In the genomic region with DNA sequence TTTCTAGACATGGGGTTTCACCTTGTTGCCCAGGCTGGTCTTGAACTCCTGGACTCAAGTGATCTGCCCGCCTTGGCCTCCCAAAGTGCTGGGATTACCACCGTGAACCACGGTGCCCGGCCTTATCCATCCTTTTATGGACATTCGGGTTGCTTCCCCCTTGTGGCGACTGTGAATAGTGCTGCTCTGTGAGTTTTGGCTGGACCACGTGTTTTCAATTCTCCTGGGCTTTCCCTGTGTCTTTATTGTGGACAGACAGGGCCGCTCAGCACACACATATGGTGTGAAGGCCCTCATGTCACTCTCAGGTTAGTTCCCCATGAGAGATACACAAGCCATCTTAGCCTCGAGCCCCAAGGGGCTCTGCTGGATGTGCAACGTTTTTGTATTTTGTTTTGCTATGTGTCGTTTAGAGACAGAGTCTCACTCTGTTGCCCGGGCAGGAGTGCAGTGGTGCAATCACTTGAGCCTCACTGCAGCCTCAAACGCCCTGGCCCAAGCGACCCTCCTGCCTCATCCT, we compare ENCODE assay signal across 1 cellular context.
TF ChIP-seq lines count a peak whose summit lies in the region.

No MANE protein-coding gene starts in this region.

TF ChIP-seq in K562, 482 proteins besides CTCF, POLR2A, EP300 and RAD21 (continued from another document and continues in another):
- TF ChIP-seq, protein P1, sequence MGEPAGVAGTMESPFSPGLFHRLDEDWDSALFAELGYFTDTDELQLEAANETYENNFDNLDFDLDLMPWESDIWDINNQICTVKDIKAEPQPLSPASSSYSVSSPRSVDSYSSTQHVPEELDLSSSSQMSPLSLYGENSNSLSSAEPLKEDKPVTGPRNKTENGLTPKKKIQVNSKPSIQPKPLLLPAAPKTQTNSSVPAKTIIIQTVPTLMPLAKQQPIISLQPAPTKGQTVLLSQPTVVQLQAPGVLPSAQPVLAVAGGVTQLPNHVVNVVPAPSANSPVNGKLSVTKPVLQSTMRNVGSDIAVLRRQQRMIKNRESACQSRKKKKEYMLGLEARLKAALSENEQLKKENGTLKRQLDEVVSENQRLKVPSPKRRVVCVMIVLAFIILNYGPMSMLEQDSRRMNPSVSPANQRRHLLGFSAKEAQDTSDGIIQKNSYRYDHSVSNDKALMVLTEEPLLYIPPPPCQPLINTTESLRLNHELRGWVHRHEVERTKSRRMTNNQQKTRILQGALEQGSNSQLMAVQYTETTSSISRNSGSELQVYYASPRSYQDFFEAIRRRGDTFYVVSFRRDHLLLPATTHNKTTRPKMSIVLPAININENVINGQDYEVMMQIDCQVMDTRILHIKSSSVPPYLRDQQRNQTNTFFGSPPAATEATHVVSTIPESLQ (CRISPR knock-in tag; IDR thresholded peaks at IDR 0.05): no peak
- no peak for TF ChIP-seq MXI1 (IDR thresholded peaks at IDR 0.05; ENCODE audit: low read depth, low read length)
- peak; percentile 77 for TF ChIP-seq EP400 (IDR thresholded peaks at IDR 0.05)
- no peak for TF ChIP-seq CLOCK (CRISPR knock-in tag; IDR thresholded peaks at IDR 0.05; ENCODE audit: borderline replicate concordance)
- TF ChIP-seq CCAR2 (IDR thresholded peaks at IDR 0.05; ENCODE audit: low read depth, low read length): no peak
- no peak for TF ChIP-seq DMBX1 (CRISPR knock-in tag; IDR thresholded peaks at IDR 0.05; ENCODE audit: borderline replicate concordance)
- TF ChIP-seq SP1 (CRISPR knock-in tag; IDR thresholded peaks at IDR 0.05): no peak
- no peak for TF ChIP-seq BRD4 (IDR thresholded peaks at IDR 0.05)
- no peak for TF ChIP-seq SIN3B (IDR thresholded peaks at IDR 0.05; ENCODE audit: low read depth)
- TF ChIP-seq ATF1 (CRISPR knock-in tag; IDR thresholded peaks at IDR 0.05): no peak
- TF ChIP-seq ATF1 (tag; IDR thresholded peaks at IDR 0.05): 0 out of 2 replicates have a peak, but pooled peaks have one; percentile 21
- no peak for TF ChIP-seq HNRNPLL (IDR thresholded peaks at IDR 0.05; ENCODE audit: low read depth, low read length, poor library complexity, severe bottlenecking)
- TF ChIP-seq SMARCA5 (IDR thresholded peaks at IDR 0.05): no peak
- TF ChIP-seq OTX1 (CRISPR knock-in tag; IDR thresholded peaks at IDR 0.05): no peak
- TF ChIP-seq, protein P2, sequence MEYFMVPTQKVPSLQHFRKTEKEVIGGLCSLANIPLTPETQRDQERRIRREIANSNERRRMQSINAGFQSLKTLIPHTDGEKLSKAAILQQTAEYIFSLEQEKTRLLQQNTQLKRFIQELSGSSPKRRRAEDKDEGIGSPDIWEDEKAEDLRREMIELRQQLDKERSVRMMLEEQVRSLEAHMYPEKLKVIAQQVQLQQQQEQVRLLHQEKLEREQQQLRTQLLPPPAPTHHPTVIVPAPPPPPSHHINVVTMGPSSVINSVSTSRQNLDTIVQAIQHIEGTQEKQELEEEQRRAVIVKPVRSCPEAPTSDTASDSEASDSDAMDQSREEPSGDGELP (CRISPR knock-in tag; IDR thresholded peaks at IDR 0.05; ENCODE audit: borderline replicate concordance): peak; percentile 49; the same call in 1 of the 2 replicates
- no peak for TF ChIP-seq JUND (IDR thresholded peaks at IDR 0.05; ENCODE audit: borderline replicate concordance, low read depth, low read length)
- TF ChIP-seq JUND (tag; IDR thresholded peaks at IDR 0.05; ENCODE audit: borderline replicate concordance, low read depth, low read length): 0 out of 3 replicates have a peak, but pooled peaks have one; percentile 19
- no peak for TF ChIP-seq XRCC3 (IDR thresholded peaks at IDR 0.05)
- no peak for TF ChIP-seq CAMTA2 (CRISPR knock-in tag; conservative IDR thresholded peaks at IDR 0.05)
- no peak for TF ChIP-seq TEAD1 (CRISPR knock-in tag; IDR thresholded peaks at IDR 0.05)
- TF ChIP-seq HDAC8 (tag; IDR thresholded peaks at IDR 0.05): no peak
- TF ChIP-seq ZSCAN32 (CRISPR knock-in tag; IDR thresholded peaks at IDR 0.05): no peak
- no peak for TF ChIP-seq REST (CRISPR knock-in tag; IDR thresholded peaks at IDR 0.05; ENCODE audit: low read depth)
- no peak for TF ChIP-seq BRCA1 (IDR thresholded peaks at IDR 0.05)
- TF ChIP-seq BRCA1 (CRISPR knock-in tag; IDR thresholded peaks at IDR 0.05): no peak
- TF ChIP-seq ADNP (tag; IDR thresholded peaks at IDR 0.05): no peak
- 0 out of 2 replicates have a peak, but pooled peaks have one; percentile 32 for TF ChIP-seq CREM (IDR thresholded peaks at IDR 0.05; ENCODE audit: low read depth)
- TF ChIP-seq HNRNPUL1 (IDR thresholded peaks at IDR 0.05; ENCODE audit: low read length): no peak
- TF ChIP-seq, protein P3, sequence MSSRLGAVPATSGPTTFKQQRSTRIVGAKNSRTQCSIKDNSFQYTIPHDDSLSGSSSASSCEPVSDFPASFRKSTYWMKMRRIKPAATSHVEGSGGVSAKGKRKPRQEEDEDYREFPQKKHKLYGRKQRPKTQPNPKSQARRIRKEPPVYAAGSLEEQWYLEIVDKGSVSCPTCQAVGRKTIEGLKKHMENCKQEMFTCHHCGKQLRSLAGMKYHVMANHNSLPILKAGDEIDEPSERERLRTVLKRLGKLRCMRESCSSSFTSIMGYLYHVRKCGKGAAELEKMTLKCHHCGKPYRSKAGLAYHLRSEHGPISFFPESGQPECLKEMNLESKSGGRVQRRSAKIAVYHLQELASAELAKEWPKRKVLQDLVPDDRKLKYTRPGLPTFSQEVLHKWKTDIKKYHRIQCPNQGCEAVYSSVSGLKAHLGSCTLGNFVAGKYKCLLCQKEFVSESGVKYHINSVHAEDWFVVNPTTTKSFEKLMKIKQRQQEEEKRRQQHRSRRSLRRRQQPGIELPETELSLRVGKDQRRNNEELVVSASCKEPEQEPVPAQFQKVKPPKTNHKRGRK (tag; IDR thresholded peaks at IDR 0.05): no peak
- no peak for TF ChIP-seq SRSF7 (optimal IDR thresholded peaks at IDR 0.05; ENCODE audit: low read depth, low read length)
- TF ChIP-seq SOX6 (IDR thresholded peaks at IDR 0.05): no peak
- TF ChIP-seq GABPA (tag; conservative IDR thresholded peaks at IDR 0.05; ENCODE audit: low read depth): no peak
- no peak for TF ChIP-seq MYBL2 (IDR thresholded peaks at IDR 0.05; ENCODE audit: low read depth)
- TF ChIP-seq MYBL2 (CRISPR knock-in tag; IDR thresholded peaks at IDR 0.05; ENCODE audit: borderline replicate concordance): no peak
- TF ChIP-seq, protein P4, sequence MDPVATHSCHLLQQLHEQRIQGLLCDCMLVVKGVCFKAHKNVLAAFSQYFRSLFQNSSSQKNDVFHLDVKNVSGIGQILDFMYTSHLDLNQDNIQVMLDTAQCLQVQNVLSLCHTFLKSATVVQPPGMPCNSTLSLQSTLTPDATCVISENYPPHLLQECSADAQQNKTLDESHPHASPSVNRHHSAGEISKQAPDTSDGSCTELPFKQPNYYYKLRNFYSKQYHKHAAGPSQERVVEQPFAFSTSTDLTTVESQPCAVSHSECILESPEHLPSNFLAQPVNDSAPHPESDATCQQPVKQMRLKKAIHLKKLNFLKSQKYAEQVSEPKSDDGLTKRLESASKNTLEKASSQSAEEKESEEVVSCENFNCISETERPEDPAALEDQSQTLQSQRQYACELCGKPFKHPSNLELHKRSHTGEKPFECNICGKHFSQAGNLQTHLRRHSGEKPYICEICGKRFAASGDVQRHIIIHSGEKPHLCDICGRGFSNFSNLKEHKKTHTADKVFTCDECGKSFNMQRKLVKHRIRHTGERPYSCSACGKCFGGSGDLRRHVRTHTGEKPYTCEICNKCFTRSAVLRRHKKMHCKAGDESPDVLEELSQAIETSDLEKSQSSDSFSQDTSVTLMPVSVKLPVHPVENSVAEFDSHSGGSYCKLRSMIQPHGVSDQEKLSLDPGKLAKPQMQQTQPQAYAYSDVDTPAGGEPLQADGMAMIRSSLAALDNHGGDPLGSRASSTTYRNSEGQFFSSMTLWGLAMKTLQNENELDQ (CRISPR knock-in tag; IDR thresholded peaks at IDR 0.05; ENCODE audit: borderline replicate concordance): no peak
- TF ChIP-seq MEF2D (tag; conservative IDR thresholded peaks at IDR 0.05; ENCODE audit: low read depth): no peak
- no peak for TF ChIP-seq E2F3 (CRISPR knock-in tag; IDR thresholded peaks at IDR 0.05)
- TF ChIP-seq ZBTB1 (CRISPR knock-in tag; IDR thresholded peaks at IDR 0.05; ENCODE audit: borderline replicate concordance, low read depth): no peak
- TF ChIP-seq, protein P5, sequence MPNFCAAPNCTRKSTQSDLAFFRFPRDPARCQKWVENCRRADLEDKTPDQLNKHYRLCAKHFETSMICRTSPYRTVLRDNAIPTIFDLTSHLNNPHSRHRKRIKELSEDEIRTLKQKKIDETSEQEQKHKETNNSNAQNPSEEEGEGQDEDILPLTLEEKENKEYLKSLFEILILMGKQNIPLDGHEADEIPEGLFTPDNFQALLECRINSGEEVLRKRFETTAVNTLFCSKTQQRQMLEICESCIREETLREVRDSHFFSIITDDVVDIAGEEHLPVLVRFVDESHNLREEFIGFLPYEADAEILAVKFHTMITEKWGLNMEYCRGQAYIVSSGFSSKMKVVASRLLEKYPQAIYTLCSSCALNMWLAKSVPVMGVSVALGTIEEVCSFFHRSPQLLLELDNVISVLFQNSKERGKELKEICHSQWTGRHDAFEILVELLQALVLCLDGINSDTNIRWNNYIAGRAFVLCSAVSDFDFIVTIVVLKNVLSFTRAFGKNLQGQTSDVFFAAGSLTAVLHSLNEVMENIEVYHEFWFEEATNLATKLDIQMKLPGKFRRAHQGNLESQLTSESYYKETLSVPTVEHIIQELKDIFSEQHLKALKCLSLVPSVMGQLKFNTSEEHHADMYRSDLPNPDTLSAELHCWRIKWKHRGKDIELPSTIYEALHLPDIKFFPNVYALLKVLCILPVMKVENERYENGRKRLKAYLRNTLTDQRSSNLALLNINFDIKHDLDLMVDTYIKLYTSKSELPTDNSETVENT (CRISPR knock-in tag; IDR thresholded peaks at IDR 0.05): no peak
- no peak for TF ChIP-seq SLC30A9 (CRISPR knock-in tag; IDR thresholded peaks at IDR 0.05)
- no peak for TF ChIP-seq ZBTB5 (IDR thresholded peaks at IDR 0.05)
- TF ChIP-seq ARID2 (IDR thresholded peaks at IDR 0.05): no peak
